In the genomic region with DNA sequence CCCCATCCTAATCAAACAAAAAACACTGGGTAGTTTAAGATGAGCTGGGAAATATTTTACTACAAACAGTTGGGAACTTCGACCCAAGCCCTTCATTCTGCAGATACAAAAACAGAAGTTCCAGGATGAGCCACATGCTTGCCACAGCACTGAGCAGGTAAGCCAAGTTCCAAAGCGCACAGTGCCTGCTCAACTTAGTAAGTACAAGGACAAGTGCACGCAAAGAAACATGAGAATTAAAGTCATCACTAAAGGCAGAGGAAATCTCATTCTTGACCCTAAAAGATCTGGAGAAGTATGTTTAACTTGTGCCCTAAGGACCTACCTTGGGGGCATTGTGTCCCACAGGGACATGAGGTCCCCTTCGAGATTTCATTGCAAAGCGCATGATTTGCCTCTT, we compare ENCODE assay signal across 9 cellular contexts. TPM values are rescaled to one million over a fixed set of nuclear protein-coding genes. Genes with fewer than 3 reads are reported as not detected.
A peak's percentile ranks its signal among the peaks of the same experiment; 100 is the strongest.
DNase-seq lines count a peak whose midpoint lies in the region; ATAC-seq, FAIRE-seq and TF ChIP-seq lines count a peak whose summit lies in the region.
"Had no signal": no experiment of that assay in that cellular context is flagged by ENCODE, and none has a peak within 500 bp of the region (broad histone marks: within the 10 kb centered on the region; RNA-seq: fewer than 3 reads in every experiment).

No MANE protein-coding gene starts in this region.

- DNase-seq in BE2C, result no peak
- DNase-seq in HT-29 (ENCODE audit: low spot score), result peak; percentile 40
- no peak for DNase-seq in activated naive CD8-positive, alpha-beta T cell treated with anti-CD3 and anti-CD28 coated beads, Interleukin-2, amount 10 ng/mL, durations not matched to agents 7 days and 5 days
- no peak for DNase-seq in keratinocyte (ENCODE audit: low read depth, low spot score)
- no peak for DNase-seq in stimulated activated naive CD8-positive, alpha-beta T cell treated with anti-CD3 and anti-CD28 coated beads, Interleukin-15, amount 100 ng/mL, for 72 hours
- no peak for DNase-seq in NCI-H187 (lab: John Stamatoyannopoulos, UW)

- peaks cover 7% of the 10 kb centered on the region for H4K20me1 ChIP-seq in keratinocyte (ENCODE audit: control insufficient read depth, extremely low read depth, insufficient read depth, low read length)

- H2AFZ ChIP-seq in keratinocyte (ENCODE audit: control insufficient read depth, low read length), result no peak overlapping the region

- H3K36me3 ChIP-seq in BE2C (peaks cover 51% of the 10 kb centered on the region), keratinocyte (ENCODE audit: control insufficient read depth in 2 of 2, extremely low read depth in 1 of 2, insufficient read depth in 2 of 2, low read length in 2 of 2) (peaks cover 4 to 18% of the 10 kb centered on the region in 2 experiments)

- POLR2A ChIA-PET in activated naive CD8-positive, alpha-beta T cell treated with anti-CD3 and anti-CD28 coated beads, Interleukin-2, amount 10 ng/mL, durations not matched to agents 7 days and 5 days (lab: Charles Lee), result interaction anchor here (0.9 to 2.9 kb wide), 5 partner anchors 20 to 389 kb away, joined by 3 to 21 read pairs (median 3); a partner anchor contains a TSS

- peaks cover 2% of the 10 kb centered on the region for H3K9me3 Mint-ChIP-seq in activated naive CD8-positive, alpha-beta T cell treated with anti-CD3 and anti-CD28 coated beads, Interleukin-2, amount 10 ng/mL, durations not matched to agents 7 days and 5 days
- H3K9me3 Mint-ChIP-seq in stimulated activated naive CD8-positive, alpha-beta T cell treated with anti-CD3 and anti-CD28 coated beads, Interleukin-15, amount 100 ng/mL, for 72 hours, result peaks cover 6 to 12% of the 10 kb centered on the region in 2 donors

- no peak for FAIRE-seq in keratinocyte (lab: Jason Lieb, UNC)

- peaks cover 50% of the 10 kb centered on the region for H3K4me1 Mint-ChIP-seq in activated naive CD8-positive, alpha-beta T cell treated with anti-CD3 and anti-CD28 coated beads, Interleukin-2, amount 10 ng/mL, durations not matched to agents 7 days and 5 days
- H3K4me1 Mint-ChIP-seq in stimulated activated naive CD8-positive, alpha-beta T cell treated with anti-CD3 and anti-CD28 coated beads, Interleukin-15, amount 100 ng/mL, for 72 hours, result peaks cover 64% of the 10 kb centered on the region

- H3K27me3 Mint-ChIP-seq in activated naive CD8-positive, alpha-beta T cell treated with anti-CD3 and anti-CD28 coated beads, Interleukin-2, amount 10 ng/mL, durations not matched to agents 7 days and 5 days, result no peaks in the 10 kb centered on the region
- no peaks in the 10 kb centered on the region for H3K27me3 Mint-ChIP-seq in stimulated activated naive CD8-positive, alpha-beta T cell treated with anti-CD3 and anti-CD28 coated beads, Interleukin-15, amount 100 ng/mL, for 72 hours

- no peaks in the 10 kb centered on the region for H3K9me3 ChIP-seq in BE2C
- H3K9me3 ChIP-seq in keratinocyte (ENCODE audit: control insufficient read depth, low read depth, low read length), result no peaks in the 10 kb centered on the region

- peak overlapping the region; percentile 97 for H3K4me2 ChIP-seq in keratinocyte (ENCODE audit: control insufficient read depth, extremely low read depth, insufficient read depth, low read depth, low read length)

- H3K36me3 Mint-ChIP-seq in activated naive CD8-positive, alpha-beta T cell treated with anti-CD3 and anti-CD28 coated beads, Interleukin-2, amount 10 ng/mL, durations not matched to agents 7 days and 5 days, result peaks cover 39% of the 10 kb centered on the region

- peak overlapping the region; percentile 99 for H3K27ac ChIP-seq in keratinocyte (ENCODE audit: control insufficient read depth, insufficient read depth, low read length)

- H3K9me1 ChIP-seq in keratinocyte (ENCODE audit: control insufficient read depth, extremely low read depth, insufficient read depth, low read length), result peaks cover 3% of the 10 kb centered on the region

- peak overlapping the region; percentile 100 for H3K9ac ChIP-seq in keratinocyte (ENCODE audit: control insufficient read depth, extremely low read depth, insufficient read depth, low read length)

- no peak for ATAC-seq in activated naive CD8-positive, alpha-beta T cell treated with anti-CD3 and anti-CD28 coated beads, Interleukin-2, amount 10 ng/mL, durations not matched to agents 7 days and 5 days (ENCODE audit: low read depth)
- ATAC-seq in stimulated activated naive CD8-positive, alpha-beta T cell treated with anti-CD3 and anti-CD28 coated beads, Interleukin-15, amount 100 ng/mL, for 72 hours, result no peak
- no peak for ATAC-seq in GM19324 (IDR thresholded peaks at IDR 0.05; ENCODE audit: low FRiP score, unreplicated experiment)
- ATAC-seq in HG03378 (IDR thresholded peaks at IDR 0.05; ENCODE audit: unreplicated experiment), result no peak

- H3K4me3 ChIP-seq in BE2C (ENCODE audit: low read depth, low read length) (peak overlapping the region; percentile 92), keratinocyte (ENCODE audit: control insufficient read depth in 2 of 3, extremely low read depth in 1 of 3, insufficient read depth in 2 of 3, low read depth in 1 of 3, low read length in 3 of 3) (peak overlapping the region; percentile 89 to 99 (median 92))

- H3K27me3 ChIP-seq in BE2C (no peaks in the 10 kb centered on the region), keratinocyte (ENCODE audit: control insufficient read depth, extremely low read depth, insufficient read depth, low read length) (no peaks in the 10 kb centered on the region)

- no peak for TF ChIP-seq CTCF in BE2C (IDR thresholded peaks at IDR 0.05; ENCODE audit: low read depth, low read length)
- no peak for TF ChIP-seq CTCF in keratinocyte (optimal IDR thresholded peaks at IDR 0.05 in 1 of 3, IDR thresholded peaks at IDR 0.05 in 1 of 3, conservative IDR thresholded peaks at IDR 0.05 in 1 of 3; ENCODE audit: extremely low read depth in 1 of 3, insufficient read depth in 2 of 3, low read length in 3 of 3)

- peaks cover 78% of the 10 kb centered on the region for H3K79me2 ChIP-seq in keratinocyte (ENCODE audit: control insufficient read depth, insufficient read depth, low read length)

- no peaks in the 10 kb centered on the region for H3K4me1 ChIP-seq in BE2C
- peaks cover 16% of the 10 kb centered on the region for H3K4me1 ChIP-seq in keratinocyte (ENCODE audit: control insufficient read depth, extremely low read depth, insufficient read depth, low read length)

- H3K4me3 Mint-ChIP-seq in activated naive CD8-positive, alpha-beta T cell treated with anti-CD3 and anti-CD28 coated beads, Interleukin-2, amount 10 ng/mL, durations not matched to agents 7 days and 5 days, result peak overlapping the region; percentile 88
- H3K4me3 Mint-ChIP-seq in stimulated activated naive CD8-positive, alpha-beta T cell treated with anti-CD3 and anti-CD28 coated beads, Interleukin-15, amount 100 ng/mL, for 72 hours, result peak overlapping the region; percentile 91 to 97

- peak overlapping the region; percentile 95 for H3K27ac Mint-ChIP-seq in activated naive CD8-positive, alpha-beta T cell treated with anti-CD3 and anti-CD28 coated beads, Interleukin-2, amount 10 ng/mL, durations not matched to agents 7 days and 5 days
- H3K27ac Mint-ChIP-seq in stimulated activated naive CD8-positive, alpha-beta T cell treated with anti-CD3 and anti-CD28 coated beads, Interleukin-15, amount 100 ng/mL, for 72 hours, result peak overlapping the region; percentile 97 to 100

- dilution Hi-C loops in keratinocyte (cut with MboI; ENCODE audit: extremely low pct_ligation_motif_present, low sequenced_read_pairs), result no loop called here

RNA-seq across cellular contexts. Expression of a gene that starts 1.2 kb away (rescaled TPM):
- 165 TPM for polyA plus RNA-seq in BE2C (2012; ENCODE audit: insufficient read depth, insufficient read length, low read depth)
- 73.0 and 74.9 TPM in 2 replicates for total RNA-seq in HT-29 (2014; rRNA removed; shearing (Covaris generic))
- 100 to 1,000 TPM; 192 to 195 TPM for total RNA-seq in activated naive CD8-positive, alpha-beta T cell treated with anti-CD3 and anti-CD28 coated beads, Interleukin-2, amount 10 ng/mL, durations not matched to agents 7 days and 5 days
- 118 to 198 TPM (median 161 TPM) in 3 replicates for polyA plus RNA-seq in keratinocyte
- 98.4 TPM for polyA plus RNA-seq in keratinocyte (2011; ENCODE audit: low read depth)
- polyA plus RNA-seq in keratinocyte (2011; cell fraction: cytosol; rRNA removed), result 116 and 149 TPM in 2 replicates
- polyA plus RNA-seq in keratinocyte (2011; cell fraction: nucleus; rRNA removed), result 300 and 368 TPM in 2 replicates
- polyA plus RNA-seq in keratinocyte (2012; ENCODE audit: low replicate concordance), result 57.6 and 157 TPM in 2 replicates
- polyA minus RNA-seq in keratinocyte, result 153 to 254 TPM (median 249 TPM) in 3 replicates
- polyA minus RNA-seq in keratinocyte (2011; cell fraction: cytosol; rRNA and poly(A)+ RNA removed), result 54.1 TPM
- 99.2 and 179 TPM in 2 replicates for polyA minus RNA-seq in keratinocyte (2011; cell fraction: nucleus; rRNA and poly(A)+ RNA removed)

RNA-seq across cellular contexts. Expression of a gene that starts 13.4 kb away (rescaled TPM):
- polyA plus RNA-seq in BE2C (2012; ENCODE audit: insufficient read depth, insufficient read length, low read depth), result not detected
- not detected in 2 replicates for total RNA-seq in HT-29 (2014; rRNA removed; shearing (Covaris generic))
- total RNA-seq in activated naive CD8-positive, alpha-beta T cell treated with anti-CD3 and anti-CD28 coated beads, Interleukin-2, amount 10 ng/mL, durations not matched to agents 7 days and 5 days, result not detected
- not detected in 3 replicates for polyA plus RNA-seq in keratinocyte
- polyA plus RNA-seq in keratinocyte (2011; ENCODE audit: low read depth), result not detected
- polyA plus RNA-seq in keratinocyte (2011; cell fraction: cytosol; rRNA removed), result not detected in 2 replicates
- polyA plus RNA-seq in keratinocyte (2011; cell fraction: nucleus; rRNA removed), result not detected in 2 replicates
- 0.72 TPM in 1 of 2 replicates, not detected in the other for polyA plus RNA-seq in keratinocyte (2012; ENCODE audit: low replicate concordance)
- polyA minus RNA-seq in keratinocyte, result not detected in 3 replicates
- polyA minus RNA-seq in keratinocyte (2011; cell fraction: cytosol; rRNA and poly(A)+ RNA removed), result not detected
- not detected in 2 replicates for polyA minus RNA-seq in keratinocyte (2011; cell fraction: nucleus; rRNA and poly(A)+ RNA removed)
- total RNA-seq: NCI-H460 had no signal

RNA-seq across cellular contexts. Expression of a gene that starts 27.6 kb away (rescaled TPM):
- polyA plus RNA-seq in BE2C (2012; ENCODE audit: insufficient read depth, insufficient read length, low read depth), result 577 TPM
- total RNA-seq in HT-29 (2014; rRNA removed; shearing (Covaris generic)), result 308 and 315 TPM in 2 replicates
- total RNA-seq in activated naive CD8-positive, alpha-beta T cell treated with anti-CD3 and anti-CD28 coated beads, Interleukin-2, amount 10 ng/mL, durations not matched to agents 7 days and 5 days, result 100 to 1,000 TPM; 654 to 664 TPM
- 294 to 691 TPM (median 585 TPM) in 3 replicates for polyA plus RNA-seq in keratinocyte
- 505 TPM for polyA plus RNA-seq in keratinocyte (2011; ENCODE audit: low read depth)
- polyA plus RNA-seq in keratinocyte (2011; cell fraction: cytosol; rRNA removed), result 461 and 513 TPM in 2 replicates
- 239 and 349 TPM in 2 replicates for polyA plus RNA-seq in keratinocyte (2011; cell fraction: nucleus; rRNA removed)
- 187 and 523 TPM in 2 replicates for polyA plus RNA-seq in keratinocyte (2012; ENCODE audit: low replicate concordance)
- polyA minus RNA-seq in keratinocyte, result 115 to 186 TPM (median 125 TPM) in 3 replicates
- 160 TPM for polyA minus RNA-seq in keratinocyte (2011; cell fraction: cytosol; rRNA and poly(A)+ RNA removed)
- polyA minus RNA-seq in keratinocyte (2011; cell fraction: nucleus; rRNA and poly(A)+ RNA removed), result 40.6 and 66.8 TPM in 2 replicates

RNA-seq across cellular contexts. Expression of a gene that starts 52.9 kb away (rescaled TPM):
- 187 TPM for polyA plus RNA-seq in BE2C (2012; ENCODE audit: insufficient read depth, insufficient read length, low read depth)
- total RNA-seq in HT-29 (2014; rRNA removed; shearing (Covaris generic)), result 111 and 139 TPM in 2 replicates
- total RNA-seq in activated naive CD8-positive, alpha-beta T cell treated with anti-CD3 and anti-CD28 coated beads, Interleukin-2, amount 10 ng/mL, durations not matched to agents 7 days and 5 days, result 100 to 1,000 TPM in 1 of 2 experiments, 10 to 100 TPM in 1; 99.7 to 102 TPM
- 90.8 to 126 TPM (median 110 TPM) in 3 replicates for polyA plus RNA-seq in keratinocyte
- polyA plus RNA-seq in keratinocyte (2011; ENCODE audit: low read depth), result 53.3 TPM
- polyA plus RNA-seq in keratinocyte (2011; cell fraction: cytosol; rRNA removed), result 92.3 and 97.5 TPM in 2 replicates
- polyA plus RNA-seq in keratinocyte (2011; cell fraction: nucleus; rRNA removed), result 68.6 and 69.0 TPM in 2 replicates
- 87.2 and 113 TPM in 2 replicates for polyA plus RNA-seq in keratinocyte (2012; ENCODE audit: low replicate concordance)
- 74.5 to 90.2 TPM (median 82.7 TPM) in 3 replicates for polyA minus RNA-seq in keratinocyte
- polyA minus RNA-seq in keratinocyte (2011; cell fraction: cytosol; rRNA and poly(A)+ RNA removed), result 34.9 TPM
- polyA minus RNA-seq in keratinocyte (2011; cell fraction: nucleus; rRNA and poly(A)+ RNA removed), result 12.8 and 15.8 TPM in 2 replicates
